In genomic region chr6:2988426-2989331, GRCh38 we compare ENCODE assay signal across 8 cellular contexts. TPM values are rescaled to one million over a fixed set of nuclear protein-coding genes. Genes with fewer than 3 reads are reported as not detected.
DNase-seq lines count a peak whose midpoint lies in the region; TF ChIP-seq lines count a peak whose summit lies in the region.

No MANE protein-coding gene starts in this region.

- peak overlapping the region; percentile 98 for H3K27ac Mint-ChIP-seq in neural crest cell (ENCODE audit: unreplicated experiment)

- no peaks in the 10 kb centered on the region for H3K9me2 ChIP-seq in DOHH2 (replicated peaks; ENCODE audit: control insufficient read depth, low read length)
- H3K9me2 ChIP-seq in GM23248 (ENCODE audit: insufficient read depth) = no peaks in the 10 kb centered on the region

- H3K27me3 ChIP-seq in DOHH2 (ENCODE audit: control insufficient read depth, low read length) = no peaks in the 10 kb centered on the region; the same call in 1 of the 2 replicates
- no peaks in the 10 kb centered on the region for H3K27me3 ChIP-seq in GM23248 (replicated peaks; ENCODE audit: insufficient read depth)

- no peaks in the 10 kb centered on the region for H3K36me3 Mint-ChIP-seq in neural crest cell (ENCODE audit: low read depth)

- 1% methylated on average over 44 to 56 of the region's 64 CpGs for whole genome bisulfite sequencing in GM23248 (ENCODE audit: low coverage in 1 of 2, low lambda C conversion rate in 2 of 2, missing lambda C conversion rate in 2 of 2), 2 experiments

- H3K4me3 Mint-ChIP-seq in neural crest cell = peak overlapping the region; percentile 94

- H2AFZ ChIP-seq in GM23248 = peak overlapping the region; percentile 86

- peak overlapping the region; percentile 97 for H3K9ac ChIP-seq in GM23248

- H3K4me1 ChIP-seq in DOHH2 (ENCODE audit: control insufficient read depth, low read length) (peaks cover 21% of the 10 kb centered on the region), GM23248 (ENCODE audit: insufficient read depth) (peaks cover 24% of the 10 kb centered on the region)

- peak; percentile 98 for DNase-seq in GM23248
- peak; percentile 84 to 88 for DNase-seq in Kasumi-1 (lab: John Stamatoyannopoulos, UW)
- DNase-seq in RPMI7951 (ENCODE audit: low read depth) = peak; percentile 98
- DNase-seq in activated gamma-delta T cell treated with Interleukin-2 at 50 U/mL for 16 hours = peak; percentile 71
- DNase-seq in fibroblast of villous mesenchyme (ENCODE audit: low read depth) = peak; percentile 94
- peak; percentile 89 for DNase-seq in neural crest cell (ENCODE audit: low read depth, low spot score)
- peak; percentile 91 for DNase-seq in stromal cell of bone marrow (ENCODE audit: low read depth)

- no peaks in the 10 kb centered on the region for H3K36me3 ChIP-seq in DOHH2 (ENCODE audit: control insufficient read depth, low read length)
- H3K36me3 ChIP-seq in GM23248 (ENCODE audit: low read depth) = no peaks in the 10 kb centered on the region

- peaks cover 43% of the 10 kb centered on the region for H3K4me1 Mint-ChIP-seq in neural crest cell

- H3F3A ChIP-seq in DOHH2 (ENCODE audit: control insufficient read depth, insufficient read depth) (peaks cover 10% of the 10 kb centered on the region), GM23248 (ENCODE audit: insufficient read depth) (peaks cover 32% of the 10 kb centered on the region)

- peaks cover 5% of the 10 kb centered on the region for H3K27me3 Mint-ChIP-seq in neural crest cell (ENCODE audit: low read depth)

- no peaks in the 10 kb centered on the region for H4K20me1 ChIP-seq in DOHH2 (ENCODE audit: control insufficient read depth, insufficient read depth, low read depth, low read length)
- H4K20me1 ChIP-seq in GM23248 (ENCODE audit: insufficient read depth) = no peaks in the 10 kb centered on the region

- TF ChIP-seq CTCF in DOHH2 (IDR thresholded peaks at IDR 0.05; ENCODE audit: low read depth, low read length, poor library complexity, severe bottlenecking) = peak; percentile 73
- peak; percentile 84 for TF ChIP-seq CTCF in fibroblast of villous mesenchyme (IDR thresholded peaks at IDR 0.05; ENCODE audit: insufficient read depth, low read depth, low read length)
- TF ChIP-seq CTCF in neural crest cell (conservative IDR thresholded peaks at IDR 0.05) = peak; percentile 87

- H3K4me3 ChIP-seq in DOHH2 (ENCODE audit: low read length) (peak overlapping the region; percentile 82), GM23248 (peak overlapping the region; percentile 79), fibroblast of villous mesenchyme (ENCODE audit: low read depth, low read length) (peak overlapping the region; percentile 68)

- no peaks in the 10 kb centered on the region for H3K9me3 ChIP-seq in DOHH2 (ENCODE audit: control insufficient read depth, insufficient read depth, low read length)
- no peaks in the 10 kb centered on the region for H3K9me3 ChIP-seq in GM23248 (ENCODE audit: low read depth)

- H3K9me3 Mint-ChIP-seq in neural crest cell = no peaks in the 10 kb centered on the region

- peak overlapping the region; percentile 88 for H3K27ac ChIP-seq in DOHH2 (ENCODE audit: low read depth, low read length)
- peak overlapping the region; percentile 99 for H3K27ac ChIP-seq in GM23248

- in situ Hi-C loops in GM23248 (cut with MboI) = no loop called here

- H3K79me2 ChIP-seq in DOHH2 (ENCODE audit: control insufficient read depth, low read length) (no peaks in the 10 kb centered on the region), GM23248 (ENCODE audit: insufficient read depth) (peaks cover 4% of the 10 kb centered on the region)

- peak overlapping the region; percentile 98 for H3K4me2 ChIP-seq in DOHH2 (ENCODE audit: low read length)
- peak overlapping the region; percentile 92 for H3K4me2 ChIP-seq in GM23248 (ENCODE audit: unreplicated experiment)

RNA-seq across cellular contexts. Expression of gene NQO2, which starts 11.0 kb away (rescaled TPM):
- total RNA-seq in GM23248 (2014; rRNA removed; shearing (Covaris generic)) = 26.2 and 29.6 TPM in 2 replicates
- 61.0 and 64.2 TPM in 2 replicates for polyA plus RNA-seq in GM23248 (2016; fragmentation: Nextera tagmentation; extraction: Ambion mirVana)
- total RNA-seq in RPMI7951 (2014; rRNA removed; shearing (Covaris generic)) = 42.3 and 52.9 TPM in 2 replicates
- total RNA-seq in fibroblast of villous mesenchyme (7.4 and 12.1 TPM in 2 replicates), neural crest cell (21.4 and 21.5 TPM in 2 replicates)

RNA-seq across cellular contexts. Expression of gene SERPINB6, which starts 17.3 kb away (rescaled TPM):
- 95.7 and 141 TPM in 2 replicates for total RNA-seq in GM23248 (2014; rRNA removed; shearing (Covaris generic))
- 149 and 153 TPM in 2 replicates for polyA plus RNA-seq in GM23248 (2016; fragmentation: Nextera tagmentation; extraction: Ambion mirVana)
- total RNA-seq in RPMI7951 (2014; rRNA removed; shearing (Covaris generic)) = 92.6 and 101 TPM in 2 replicates
- total RNA-seq in fibroblast of villous mesenchyme (96.3 and 122 TPM in 2 replicates), neural crest cell (20.1 and 21.3 TPM in 2 replicates)

Comparison
In these comparisons a context has a peak if more than half of its experiments do, and no peak if none do; other contexts are left out.
1. Peak in every context shown above with its lines: DNase-seq, H3K4me3 ChIP-seq and H3K27ac ChIP-seq.